Comparison of ENCODE assay signal across 8 cellular contexts in the genomic region with DNA sequence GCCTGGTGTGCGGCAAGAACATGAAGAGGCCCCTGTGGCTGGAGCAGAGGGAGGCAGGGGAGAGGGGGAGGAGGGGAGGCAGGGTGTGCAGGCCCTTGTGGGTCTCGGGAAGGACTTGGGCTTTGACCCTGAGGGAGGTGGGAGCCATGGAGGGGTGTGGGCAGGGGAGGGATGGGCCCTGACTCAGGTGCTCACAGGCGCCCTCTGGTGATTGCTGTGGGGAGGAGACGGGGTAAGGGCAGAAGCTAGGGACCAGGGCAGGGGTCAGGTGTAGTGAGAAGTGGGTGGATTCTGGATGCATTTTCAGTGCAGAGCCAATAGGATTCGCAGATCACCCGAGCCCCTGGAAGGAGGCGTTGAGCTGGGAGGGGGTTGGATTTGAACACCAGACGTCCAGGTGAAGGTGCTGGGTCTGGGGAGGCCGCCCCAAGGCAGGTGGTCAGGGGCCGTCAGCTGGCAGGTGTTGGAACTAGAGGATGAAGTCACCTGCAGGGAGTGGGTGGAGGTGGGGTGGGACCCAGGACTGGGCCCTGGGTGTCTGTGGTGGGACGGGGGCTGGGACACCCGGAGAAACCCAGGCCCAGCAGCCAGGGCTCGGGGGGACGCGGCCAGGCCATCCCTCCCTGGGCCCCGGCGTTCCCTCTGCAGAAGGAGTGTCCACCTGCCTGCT.
DNase-seq lines count a peak whose midpoint lies in the region; ATAC-seq and TF ChIP-seq lines count a peak whose summit lies in the region.

No MANE protein-coding gene starts in this region.

- H3K27me3 ChIP-seq in naive thymus-derived CD4-positive, alpha-beta T cell (ENCODE audit: control insufficient read depth in 2 of 2, insufficient read depth in 2 of 2, low read length in 2 of 2): no peaks in the 10 kb centered on the region

- CTCF ChIA-PET in naive thymus-derived CD4-positive, alpha-beta T cell (lab: Charles Lee): no interaction called here

- peaks cover 0 to 8% (median 0%) of the 10 kb centered on the region in 3 experiments for H3K9me3 ChIP-seq in naive thymus-derived CD4-positive, alpha-beta T cell (ENCODE audit: control insufficient read depth in 2 of 3, low read length in 3 of 3)

- POLR2A ChIA-PET in naive thymus-derived CD4-positive, alpha-beta T cell (lab: Charles Lee): no interaction called here

- peak; percentile 52 for DNase-seq in NCI-H82 (lab: John Stamatoyannopoulos, UW)
- DNase-seq in NCI-H82 treated with DMSO at 0.1 percent for 48 hours (lab: John Stamatoyannopoulos, UW; ENCODE audit: unreplicated experiment): no peak
- DNase-seq in chondrocyte (ENCODE audit: low spot score): peak; percentile 66
- peak in 3 of 9 donors; percentile 34 to 55 (median 40) for DNase-seq in naive thymus-derived CD4-positive, alpha-beta T cell
- no peak for DNase-seq in activated T-helper 2 cell treated with anti-CD3 and anti-CD28 coated beads, Interferon-gamma antibody, Interleukin-2, Interleukin-4, amounts not matched to agents 10 μg/mL and 5 μg/mL and 100 μg/mL, durations not matched to agents 14 hours and 24 hours and 36 hours (ENCODE audit: low spot score)
- no peak for DNase-seq in effector CD4-positive, alpha-beta T cell

- no peaks in the 10 kb centered on the region for H3K27me3 Mint-ChIP-seq in chondrocyte (ENCODE audit: low read depth)
- no peaks in the 10 kb centered on the region for H3K27me3 Mint-ChIP-seq in naive thymus-derived CD4-positive, alpha-beta T cell
- H3K27me3 Mint-ChIP-seq in activated T-helper 2 cell treated with anti-CD3 and anti-CD28 coated beads, Interferon-gamma antibody, Interleukin-2, Interleukin-4, amounts not matched to agents 10 μg/mL and 5 μg/mL and 100 μg/mL, durations not matched to agents 14 hours and 24 hours and 36 hours (ENCODE audit: low read depth): no peaks in the 10 kb centered on the region

- peaks cover 2% of the 10 kb centered on the region for H3K36me3 Mint-ChIP-seq in chondrocyte (ENCODE audit: low read depth)
- peaks cover 0 to 5% (median 3%) of the 10 kb centered on the region in 5 donors for H3K36me3 Mint-ChIP-seq in naive thymus-derived CD4-positive, alpha-beta T cell
- peaks cover 2% of the 10 kb centered on the region for H3K36me3 Mint-ChIP-seq in activated T-helper 2 cell treated with anti-CD3 and anti-CD28 coated beads, Interferon-gamma antibody, Interleukin-2, Interleukin-4, amounts not matched to agents 10 μg/mL and 5 μg/mL and 100 μg/mL, durations not matched to agents 14 hours and 24 hours and 36 hours (ENCODE audit: low read depth)

- no peaks in the 10 kb centered on the region for H3K4me1 ChIP-seq in naive thymus-derived CD4-positive, alpha-beta T cell (ENCODE audit: control insufficient read depth in 2 of 2, insufficient read depth in 2 of 2, low read length in 2 of 2)

- peak; percentile 75 for TF ChIP-seq CTCF in chondrocyte (IDR thresholded peaks at IDR 0.05)

- no peak overlapping the region for H3K4me3 ChIP-seq in naive thymus-derived CD4-positive, alpha-beta T cell (ENCODE audit: low read length)

- H3K4me3 Mint-ChIP-seq in chondrocyte (ENCODE audit: unreplicated experiment): no peak overlapping the region
- H3K4me3 Mint-ChIP-seq in naive thymus-derived CD4-positive, alpha-beta T cell: no peak overlapping the region
- H3K4me3 Mint-ChIP-seq in activated T-helper 2 cell treated with anti-CD3 and anti-CD28 coated beads, Interferon-gamma antibody, Interleukin-2, Interleukin-4, amounts not matched to agents 10 μg/mL and 5 μg/mL and 100 μg/mL, durations not matched to agents 14 hours and 24 hours and 36 hours (ENCODE audit: low read depth): no peak overlapping the region

- H3K27ac Mint-ChIP-seq in chondrocyte (ENCODE audit: unreplicated experiment): no peak overlapping the region
- no peak overlapping the region for H3K27ac Mint-ChIP-seq in naive thymus-derived CD4-positive, alpha-beta T cell
- H3K27ac Mint-ChIP-seq in activated T-helper 2 cell treated with anti-CD3 and anti-CD28 coated beads, Interferon-gamma antibody, Interleukin-2, Interleukin-4, amounts not matched to agents 10 μg/mL and 5 μg/mL and 100 μg/mL, durations not matched to agents 14 hours and 24 hours and 36 hours: no peak overlapping the region

- intact Hi-C loops in naive thymus-derived CD4-positive, alpha-beta T cell (cut with micrococcal nuclease): loop anchor here (1.0 to 5.0 kb wide), 2 partner anchors 106 to 107 kb away; no protein-coding TSS in a partner anchor
- intact Hi-C loops in activated T-helper 2 cell treated with anti-CD3 and anti-CD28 coated beads, Interferon-gamma antibody, Interleukin-2, Interleukin-4, amounts not matched to agents 10 μg/mL and 5 μg/mL and 100 μg/mL, durations not matched to agents 14 hours and 24 hours and 36 hours (cut with micrococcal nuclease): no loop called here

- peaks cover 0 to 13% (median 0%) of the 10 kb centered on the region in 3 experiments for H3K36me3 ChIP-seq in naive thymus-derived CD4-positive, alpha-beta T cell (ENCODE audit: control insufficient read depth in 2 of 3, insufficient read depth in 3 of 3, low read length in 3 of 3)

- ATAC-seq in SK-N-SH treated with all-trans-retinoic acid at 6 μM for 48 hours (peak; percentile 68), HG02623 (IDR thresholded peaks at IDR 0.05; ENCODE audit: unreplicated experiment) (no peak)
- peak; percentile 66 for ATAC-seq in naive thymus-derived CD4-positive, alpha-beta T cell

- peaks cover 8% of the 10 kb centered on the region for H3K9me3 Mint-ChIP-seq in chondrocyte (ENCODE audit: low read depth)
- peaks cover 0 to 21% (median 12%) of the 10 kb centered on the region in 11 donors for H3K9me3 Mint-ChIP-seq in naive thymus-derived CD4-positive, alpha-beta T cell
- peaks cover 14% of the 10 kb centered on the region for H3K9me3 Mint-ChIP-seq in activated T-helper 2 cell treated with anti-CD3 and anti-CD28 coated beads, Interferon-gamma antibody, Interleukin-2, Interleukin-4, amounts not matched to agents 10 μg/mL and 5 μg/mL and 100 μg/mL, durations not matched to agents 14 hours and 24 hours and 36 hours

- H3K4me1 Mint-ChIP-seq in chondrocyte (ENCODE audit: low read depth): peaks cover 3% of the 10 kb centered on the region
- H3K4me1 Mint-ChIP-seq in naive thymus-derived CD4-positive, alpha-beta T cell: peaks cover 0 to 2% (median 0%) of the 10 kb centered on the region in 7 donors
- H3K4me1 Mint-ChIP-seq in activated T-helper 2 cell treated with anti-CD3 and anti-CD28 coated beads, Interferon-gamma antibody, Interleukin-2, Interleukin-4, amounts not matched to agents 10 μg/mL and 5 μg/mL and 100 μg/mL, durations not matched to agents 14 hours and 24 hours and 36 hours (ENCODE audit: low read depth): no peaks in the 10 kb centered on the region

- no peak overlapping the region for H3K27ac ChIP-seq in naive thymus-derived CD4-positive, alpha-beta T cell (ENCODE audit: low read depth, low read length)

TF ChIP-seq in SK-N-SH treated with all-trans-retinoic acid at 6 μM for 48 hours, 23 proteins besides CTCF, POLR2A, EP300 and RAD21:
- TF ChIP-seq ZNF8 (CRISPR knock-in tag; IDR thresholded peaks at IDR 0.05) (no peak), CSDC2 (CRISPR knock-in tag; IDR thresholded peaks at IDR 0.05) (no peak), TCF4 (CRISPR knock-in tag; IDR thresholded peaks at IDR 0.05; ENCODE audit: borderline replicate concordance) (no peak), SNAI2 (CRISPR knock-in tag; IDR thresholded peaks at IDR 0.05) (no peak), ARNTL (CRISPR knock-in tag; IDR thresholded peaks at IDR 0.05; ENCODE audit: borderline replicate concordance, low read depth) (no peak), ZNF70 (CRISPR knock-in tag; IDR thresholded peaks at IDR 0.05) (no peak), ZFP30 (CRISPR knock-in tag; IDR thresholded peaks at IDR 0.05) (no peak), ZNF565 (CRISPR knock-in tag; conservative IDR thresholded peaks at IDR 0.05; ENCODE audit: low read depth) (no peak), BACH2 (CRISPR knock-in tag; IDR thresholded peaks at IDR 0.05; ENCODE audit: borderline replicate concordance) (no peak), TOX (CRISPR knock-in tag; IDR thresholded peaks at IDR 0.05; ENCODE audit: borderline replicate concordance) (no peak)
- TF ChIP-seq, protein P1, sequence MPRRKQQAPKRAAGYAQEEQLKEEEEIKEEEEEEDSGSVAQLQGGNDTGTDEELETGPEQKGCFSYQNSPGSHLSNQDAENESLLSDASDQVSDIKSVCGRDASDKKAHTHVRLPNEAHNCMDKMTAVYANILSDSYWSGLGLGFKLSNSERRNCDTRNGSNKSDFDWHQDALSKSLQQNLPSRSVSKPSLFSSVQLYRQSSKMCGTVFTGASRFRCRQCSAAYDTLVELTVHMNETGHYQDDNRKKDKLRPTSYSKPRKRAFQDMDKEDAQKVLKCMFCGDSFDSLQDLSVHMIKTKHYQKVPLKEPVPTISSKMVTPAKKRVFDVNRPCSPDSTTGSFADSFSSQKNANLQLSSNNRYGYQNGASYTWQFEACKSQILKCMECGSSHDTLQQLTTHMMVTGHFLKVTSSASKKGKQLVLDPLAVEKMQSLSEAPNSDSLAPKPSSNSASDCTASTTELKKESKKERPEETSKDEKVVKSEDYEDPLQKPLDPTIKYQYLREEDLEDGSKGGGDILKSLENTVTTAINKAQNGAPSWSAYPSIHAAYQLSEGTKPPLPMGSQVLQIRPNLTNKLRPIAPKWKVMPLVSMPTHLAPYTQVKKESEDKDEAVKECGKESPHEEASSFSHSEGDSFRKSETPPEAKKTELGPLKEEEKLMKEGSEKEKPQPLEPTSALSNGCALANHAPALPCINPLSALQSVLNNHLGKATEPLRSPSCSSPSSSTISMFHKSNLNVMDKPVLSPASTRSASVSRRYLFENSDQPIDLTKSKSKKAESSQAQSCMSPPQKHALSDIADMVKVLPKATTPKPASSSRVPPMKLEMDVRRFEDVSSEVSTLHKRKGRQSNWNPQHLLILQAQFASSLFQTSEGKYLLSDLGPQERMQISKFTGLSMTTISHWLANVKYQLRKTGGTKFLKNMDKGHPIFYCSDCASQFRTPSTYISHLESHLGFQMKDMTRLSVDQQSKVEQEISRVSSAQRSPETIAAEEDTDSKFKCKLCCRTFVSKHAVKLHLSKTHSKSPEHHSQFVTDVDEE (CRISPR knock-in tag; IDR thresholded peaks at IDR 0.05): no peak
- TF ChIP-seq, protein P2, sequence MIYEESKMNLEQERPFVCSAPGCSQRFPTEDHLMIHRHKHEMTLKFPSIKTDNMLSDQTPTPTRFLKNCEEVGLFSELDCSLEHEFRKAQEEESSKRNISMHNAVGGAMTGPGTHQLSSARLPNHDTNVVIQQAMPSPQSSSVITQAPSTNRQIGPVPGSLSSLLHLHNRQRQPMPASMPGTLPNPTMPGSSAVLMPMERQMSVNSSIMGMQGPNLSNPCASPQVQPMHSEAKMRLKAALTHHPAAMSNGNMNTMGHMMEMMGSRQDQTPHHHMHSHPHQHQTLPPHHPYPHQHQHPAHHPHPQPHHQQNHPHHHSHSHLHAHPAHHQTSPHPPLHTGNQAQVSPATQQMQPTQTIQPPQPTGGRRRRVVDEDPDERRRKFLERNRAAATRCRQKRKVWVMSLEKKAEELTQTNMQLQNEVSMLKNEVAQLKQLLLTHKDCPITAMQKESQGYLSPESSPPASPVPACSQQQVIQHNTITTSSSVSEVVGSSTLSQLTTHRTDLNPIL (CRISPR knock-in tag; IDR thresholded peaks at IDR 0.05; ENCODE audit: low read depth): no peak

Comparison
In these comparisons a context has a peak if more than half of its experiments do, and no peak if none do; other contexts are left out.
1. DNase-seq: peak in NCI-H82 (single experiment) and chondrocyte (single experiment); none in NCI-H82 treated with DMSO at 0.1 percent for 48 hours (single experiment), activated T-helper 2 cell treated with anti-CD3 and anti-CD28 coated beads, Interferon-gamma antibody, Interleukin-2, Interleukin-4, amounts not matched to agents 10 μg/mL and 5 μg/mL and 100 μg/mL, durations not matched to agents 14 hours and 24 hours and 36 hours (single experiment) and effector CD4-positive, alpha-beta T cell (single experiment).